In genomic region chr3:47824541-47825473, GRCh38 we compare ENCODE assay signal across 8 cellular contexts. TPM values are rescaled to one million over a fixed set of nuclear protein-coding genes. Genes with fewer than 3 reads are reported as not detected.
DNase-seq lines count a peak whose midpoint lies in the region; ATAC-seq and TF ChIP-seq lines count a peak whose summit lies in the region.

No MANE protein-coding gene starts in this region.

- no peak overlapping the region for H3K23ac ChIP-seq in H9 (ENCODE audit: insufficient read length, low read depth, low read length)

- peak overlapping the region; percentile 90 for H3K9ac ChIP-seq in H9 (ENCODE audit: extremely low read depth, insufficient read length, low read length)

- H2BK5ac ChIP-seq in H9 (ENCODE audit: insufficient read length, low read length): no peak overlapping the region

- peak overlapping the region; percentile 42 for H4K91ac ChIP-seq in H9 (ENCODE audit: insufficient read length, low read depth, low read length)

- H3K36me3 ChIP-seq in cardiac muscle cell: peaks cover 24% of the 10 kb centered on the region

- H3K36me3 Mint-ChIP-seq in H9 (ENCODE audit: insufficient read depth in 1 of 3, low read depth in 3 of 3): peaks cover 38 to 51% (median 49%) of the 10 kb centered on the region in 3 experiments
- peaks cover 45% of the 10 kb centered on the region for H3K36me3 Mint-ChIP-seq in activated naive CD8-positive, alpha-beta T cell treated with anti-CD3 and anti-CD28 coated beads for 36 hours
- H3K36me3 Mint-ChIP-seq in type B pancreatic cell: peaks cover 16% of the 10 kb centered on the region

- H3K27ac Mint-ChIP-seq in H9 (peak overlapping the region; percentile 90 to 92 (median 92)), type B pancreatic cell (peak overlapping the region; percentile 78)
- H3K27ac Mint-ChIP-seq in activated naive CD8-positive, alpha-beta T cell treated with anti-CD3 and anti-CD28 coated beads for 36 hours: peak overlapping the region; percentile 91

- H3K4me2 ChIP-seq in H9 (ENCODE audit: insufficient read depth, insufficient read length, low read length): peak overlapping the region; percentile 95

- peak overlapping the region; percentile 93 to 95 for H3K4me3 Mint-ChIP-seq in H9
- H3K4me3 Mint-ChIP-seq in activated naive CD8-positive, alpha-beta T cell treated with anti-CD3 and anti-CD28 coated beads for 36 hours: peak overlapping the region; percentile 93
- H3K4me3 Mint-ChIP-seq in type B pancreatic cell: peak overlapping the region; percentile 96

- peak overlapping the region; percentile 93 for H3K4me3 ChIP-seq in GM08714 (ENCODE audit: low read length)
- H3K4me3 ChIP-seq in cardiac muscle cell: peak overlapping the region; percentile 97

- peaks cover 8% of the 10 kb centered on the region for H3K23me2 ChIP-seq in H9 (ENCODE audit: insufficient read length, low read depth, low read length, poor library complexity, severe bottlenecking)

- DNase-seq in H9: peak; percentile 90
- DNase-seq in M059J (ENCODE audit: low read depth): peak; percentile 79
- peak; percentile 89 for DNase-seq in activated naive CD8-positive, alpha-beta T cell treated with anti-CD3 and anti-CD28 coated beads for 36 hours
- DNase-seq in cardiac muscle cell (ENCODE audit: low read depth in 1 of 2, low spot score in 1 of 2): peak; percentile 92
- DNase-seq in pons (ENCODE audit: low spot score): peak; percentile 70
- DNase-seq in type B pancreatic cell (ENCODE audit: extremely low spot score, unreplicated experiment): peak; percentile 89

- no peak overlapping the region for H2BK12ac ChIP-seq in H9 (ENCODE audit: insufficient read length, low read depth, low read length)

- peaks cover 5% of the 10 kb centered on the region for H3K4me1 ChIP-seq in H9 (ENCODE audit: insufficient read depth, low read length)
- H3K4me1 ChIP-seq in cardiac muscle cell (ENCODE audit: low read depth): peaks cover 6% of the 10 kb centered on the region

- peak; percentile 93 for TF ChIP-seq CTCF in H9 (conservative IDR thresholded peaks at IDR 0.05)
- peak; percentile 78 for TF ChIP-seq CTCF in cardiac muscle cell (IDR thresholded peaks at IDR 0.05; ENCODE audit: low read depth, low read length)
- TF ChIP-seq CTCF in type B pancreatic cell (conservative IDR thresholded peaks at IDR 0.05): peak; percentile 90

- H3K27me3 ChIP-seq in H9 (ENCODE audit: insufficient read depth, low read length): no peaks in the 10 kb centered on the region
- H3K27me3 ChIP-seq in cardiac muscle cell: no peaks in the 10 kb centered on the region

- peaks cover 4% of the 10 kb centered on the region for H3K79me1 ChIP-seq in H9 (ENCODE audit: insufficient read depth, low read depth, low read length, poor library complexity, severe bottlenecking)

- no peak overlapping the region for H3K56ac ChIP-seq in H9 (ENCODE audit: insufficient read length, low read depth, low read length)

- no peak overlapping the region for H2AFZ ChIP-seq in H9 (ENCODE audit: low read length)

- H3K14ac ChIP-seq in H9 (ENCODE audit: insufficient read depth, low read length): peak overlapping the region; percentile 89

- H3K9me3 ChIP-seq in H9 (ENCODE audit: control insufficient read depth, low read depth, low read length) (no peaks in the 10 kb centered on the region), cardiac muscle cell (ENCODE audit: low read depth) (no peaks in the 10 kb centered on the region)

- H3K27me3 Mint-ChIP-seq in H9 (ENCODE audit: low read depth): no peaks in the 10 kb centered on the region
- H3K27me3 Mint-ChIP-seq in activated naive CD8-positive, alpha-beta T cell treated with anti-CD3 and anti-CD28 coated beads for 36 hours: no peaks in the 10 kb centered on the region
- H3K27me3 Mint-ChIP-seq in type B pancreatic cell: no peaks in the 10 kb centered on the region

- peak overlapping the region; percentile 78 for H3K18ac ChIP-seq in H9 (ENCODE audit: insufficient read length, low read depth, low read length)

- ATAC-seq in SK-N-SH treated with all-trans-retinoic acid at 6 μM for 48 hours: peak; percentile 99

- H3K79me2 ChIP-seq in H9 (ENCODE audit: insufficient read depth, low read length): peaks cover 13% of the 10 kb centered on the region; the same call in 1 of the 2 replicates

- H3K27ac ChIP-seq in H9 (ENCODE audit: insufficient read length, low read depth, low read length): no peak overlapping the region
- H3K27ac ChIP-seq in cardiac muscle cell: peak overlapping the region; percentile 82

- WGBS in H9 (ENCODE audit: extremely low coverage, insufficient read length, low lambda C conversion rate): no CpG with 5 or more reads among the region's 77 CpGs

- no peaks in the 10 kb centered on the region; a peak in 1 of 5 replicates for H3K9me3 Mint-ChIP-seq in H9
- no peaks in the 10 kb centered on the region for H3K9me3 Mint-ChIP-seq in activated naive CD8-positive, alpha-beta T cell treated with anti-CD3 and anti-CD28 coated beads for 36 hours
- H3K9me3 Mint-ChIP-seq in type B pancreatic cell: no peaks in the 10 kb centered on the region

- no peak overlapping the region for H4K5ac ChIP-seq in H9 (ENCODE audit: insufficient read length, low read depth, low read length)

- H4K20me1 ChIP-seq in H9 (ENCODE audit: control insufficient read depth, insufficient read depth, insufficient read length): no peaks in the 10 kb centered on the region

- no peak overlapping the region for H2BK20ac ChIP-seq in H9 (ENCODE audit: low read depth, low read length, poor library complexity, severe bottlenecking)

- no peak overlapping the region for H3T11ph ChIP-seq in H9 (ENCODE audit: low read length)

- no peak overlapping the region for H2BK15ac ChIP-seq in H9 (ENCODE audit: low read depth, low read length)

- H3K4ac ChIP-seq in H9 (ENCODE audit: low read depth, low read length): 0 out of 2 replicates have a peak overlapping the region, but pooled peaks have one; percentile 19

- H2BK120ac ChIP-seq in H9 (ENCODE audit: low read depth, low read length, poor library complexity, severe bottlenecking): no peak overlapping the region

- no peak overlapping the region for H2AK5ac ChIP-seq in H9 (ENCODE audit: insufficient read length, low read length)

- no peak overlapping the region for H4K8ac ChIP-seq in H9 (replicated peaks; ENCODE audit: insufficient read length, low read depth, low read length)

- H3K4me1 Mint-ChIP-seq in H9 (peaks cover 11 to 20% of the 10 kb centered on the region in 2 experiments), type B pancreatic cell (ENCODE audit: unreplicated experiment) (peaks cover 20% of the 10 kb centered on the region)
- peaks cover 39% of the 10 kb centered on the region for H3K4me1 Mint-ChIP-seq in activated naive CD8-positive, alpha-beta T cell treated with anti-CD3 and anti-CD28 coated beads for 36 hours

TF ChIP-seq in SK-N-SH treated with all-trans-retinoic acid at 6 μM for 48 hours, 23 proteins besides CTCF, POLR2A, EP300 and RAD21 (continues in another document):
- TF ChIP-seq ISL1 (CRISPR knock-in tag; IDR thresholded peaks at IDR 0.05) (no peak), TSHZ2 (CRISPR knock-in tag; IDR thresholded peaks at IDR 0.05) (peak; percentile 40; the same call in 1 of the 2 replicates), TCF4 (CRISPR knock-in tag; IDR thresholded peaks at IDR 0.05; ENCODE audit: borderline replicate concordance) (no peak)
- TF ChIP-seq, protein P1, sequence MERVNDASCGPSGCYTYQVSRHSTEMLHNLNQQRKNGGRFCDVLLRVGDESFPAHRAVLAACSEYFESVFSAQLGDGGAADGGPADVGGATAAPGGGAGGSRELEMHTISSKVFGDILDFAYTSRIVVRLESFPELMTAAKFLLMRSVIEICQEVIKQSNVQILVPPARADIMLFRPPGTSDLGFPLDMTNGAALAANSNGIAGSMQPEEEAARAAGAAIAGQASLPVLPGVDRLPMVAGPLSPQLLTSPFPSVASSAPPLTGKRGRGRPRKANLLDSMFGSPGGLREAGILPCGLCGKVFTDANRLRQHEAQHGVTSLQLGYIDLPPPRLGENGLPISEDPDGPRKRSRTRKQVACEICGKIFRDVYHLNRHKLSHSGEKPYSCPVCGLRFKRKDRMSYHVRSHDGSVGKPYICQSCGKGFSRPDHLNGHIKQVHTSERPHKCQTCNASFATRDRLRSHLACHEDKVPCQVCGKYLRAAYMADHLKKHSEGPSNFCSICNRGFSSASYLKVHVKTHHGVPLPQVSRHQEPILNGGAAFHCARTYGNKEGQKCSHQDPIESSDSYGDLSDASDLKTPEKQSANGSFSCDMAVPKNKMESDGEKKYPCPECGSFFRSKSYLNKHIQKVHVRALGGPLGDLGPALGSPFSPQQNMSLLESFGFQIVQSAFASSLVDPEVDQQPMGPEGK (CRISPR knock-in tag; IDR thresholded peaks at IDR 0.05; ENCODE audit: borderline replicate concordance): no peak

RNA-seq across cellular contexts. Expression of gene DHX30, which starts 21.9 kb away (rescaled TPM):
- total RNA-seq in H9 (2021) (107 TPM in 2 replicates), cardiac muscle cell (118 and 120 TPM in 2 replicates), type B pancreatic cell (ENCODE audit: low replicate concordance) (64.2 and 99.5 TPM in 2 replicates)
- total RNA-seq in M059J (2014; rRNA removed; shearing (Covaris generic)): 35.0 and 45.2 TPM in 2 replicates
- 100 to 1,000 TPM; 105 to 110 TPM for total RNA-seq in activated naive CD8-positive, alpha-beta T cell treated with anti-CD3 and anti-CD28 coated beads for 36 hours
- polyA plus RNA-seq in cardiac muscle cell: 86.4 and 94.4 TPM in 2 replicates

RNA-seq across cellular contexts. Expression of gene SMARCC1, which starts 43.1 kb away (rescaled TPM):
- 268 and 274 TPM in 2 replicates for total RNA-seq in H9 (2021)
- 16.6 and 33.5 TPM in 2 replicates for total RNA-seq in M059J (2014; rRNA removed; shearing (Covaris generic))
- total RNA-seq in activated naive CD8-positive, alpha-beta T cell treated with anti-CD3 and anti-CD28 coated beads for 36 hours: 100 to 1,000 TPM; 115 to 117 TPM
- 54.3 and 109 TPM in 2 replicates for total RNA-seq in cardiac muscle cell
- polyA plus RNA-seq in cardiac muscle cell: 86.9 TPM in 2 replicates
- total RNA-seq in type B pancreatic cell (ENCODE audit: low replicate concordance): 147 and 200 TPM in 2 replicates
